ENCODE assay signal across 14 cellular contexts in the genomic region with DNA sequence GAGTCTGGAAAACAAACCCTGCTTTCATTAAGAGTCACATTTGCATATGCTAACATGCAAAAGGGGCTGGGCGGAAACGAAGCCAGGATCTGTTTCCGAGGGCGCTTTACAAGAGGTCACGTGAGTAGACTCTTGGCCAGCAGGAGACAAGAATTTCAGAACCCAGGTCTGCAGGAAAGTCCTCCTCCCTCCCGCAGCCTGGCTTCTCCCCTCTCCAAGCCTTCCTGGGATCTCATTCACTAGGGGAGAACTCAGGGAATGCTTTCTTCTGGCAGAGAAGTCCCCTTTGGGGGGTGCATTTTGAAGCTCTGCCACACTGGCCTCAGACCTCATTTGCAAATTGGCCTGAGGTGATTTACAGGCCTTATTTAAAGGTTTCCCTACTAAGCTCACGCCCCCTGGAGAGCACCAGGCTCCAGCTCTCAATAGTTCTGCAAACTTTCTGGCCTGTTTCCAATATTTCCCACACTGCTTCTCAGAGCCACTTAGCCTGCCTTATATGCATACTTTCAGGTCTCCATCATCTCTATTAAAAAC. TPM values are rescaled to one million over a fixed set of nuclear protein-coding genes. Genes with fewer than 3 reads are reported as not detected.
DNase-seq lines count a peak whose midpoint lies in the region; ATAC-seq and TF ChIP-seq lines count a peak whose summit lies in the region.
"Had no signal": no experiment of that assay in that cellular context is flagged by ENCODE, and none has a peak within 500 bp of the region (broad histone marks: within the 10 kb centered on the region; RNA-seq: fewer than 3 reads in every experiment).

No MANE protein-coding gene starts in this region.

- 60% methylated on average over 7 of the region's 7 CpGs for WGBS in hepatocyte (ENCODE audit: low lambda C conversion rate, missing lambda C conversion rate)
- WGBS in suprapubic skin: 85% methylated on average over 7 of the region's 7 CpGs
- WGBS in adrenal gland, 4 donors: 87 to 96% (median 90%) methylated on average over 7 of the region's 7 CpGs

- no peak for TF ChIP-seq EP300 in suprapubic skin (IDR thresholded peaks at IDR 0.05)

- H3K36me3 ChIP-seq in hepatocyte (replicated peaks; ENCODE audit: insufficient read depth, low read depth) (no peaks in the 10 kb centered on the region), suprapubic skin (peaks cover 5% of the 10 kb centered on the region), adrenal gland (replicated peaks in 1 of 2) (peaks cover 0 to 22% of the 10 kb centered on the region in 2 donors)

- H3K9me2 ChIP-seq in hepatocyte (replicated peaks; ENCODE audit: insufficient read depth): no peaks in the 10 kb centered on the region

- DNase-seq in NCI-H748 (lab: John Stamatoyannopoulos, UW; ENCODE audit: unreplicated experiment): peak; percentile 39
- no peak for DNase-seq in NCI-H748 treated with DMSO at 0.1 percent for 48 hours (lab: John Stamatoyannopoulos, UW)
- DNase-seq in RPMI7951 (ENCODE audit: low read depth): peak; percentile 15
- peak; percentile 23 for DNase-seq in hepatocyte (ENCODE audit: low spot score)
- DNase-seq in suprapubic skin (ENCODE audit: low spot score in 2 of 2): peak; percentile 16 to 57
- DNase-seq in adrenal gland: no peak
- no peak for DNase-seq in left ventricle myocardium superior
- DNase-seq: activated T-cell treated with anti-CD3 and anti-CD28 coated beads, Interleukin-2, amount 50 U/mL, for 1 hour; cortex of kidney; NCI-H82; occipital lobe had no signal

- TF ChIP-seq CTCF in hepatocyte (IDR thresholded peaks at IDR 0.05; ENCODE audit: poor library complexity) (no peak), suprapubic skin (IDR thresholded peaks at IDR 0.05) (no peak), adrenal gland (IDR thresholded peaks at IDR 0.05) (no peak)

- H3K9me3 ChIP-seq in hepatocyte (ENCODE audit: low read depth): no peaks in the 10 kb centered on the region
- H3K9me3 ChIP-seq in suprapubic skin: no peaks in the 10 kb centered on the region
- no peaks in the 10 kb centered on the region for H3K9me3 ChIP-seq in adrenal gland (replicated peaks in 1 of 3)

- intact Hi-C loops in adrenal gland (cut with DNase I) (no loop called here), left ventricle myocardium superior (cut with micrococcal nuclease) (no loop called here)

- no peak for ATAC-seq in left ventricle myocardium superior
- no peak for ATAC-seq in GM21360 (IDR thresholded peaks at IDR 0.05; ENCODE audit: unreplicated experiment)

- H3K79me2 ChIP-seq in hepatocyte: no peaks in the 10 kb centered on the region

- H2AFZ ChIP-seq in hepatocyte: no peak overlapping the region

- H4K20me1 ChIP-seq in hepatocyte (ENCODE audit: insufficient read depth, poor library complexity, severe bottlenecking): no peaks in the 10 kb centered on the region

- no peaks in the 10 kb centered on the region for H3K27me3 ChIP-seq in hepatocyte
- no peaks in the 10 kb centered on the region for H3K27me3 ChIP-seq in suprapubic skin
- no peaks in the 10 kb centered on the region for H3K27me3 ChIP-seq in adrenal gland

- H3K27ac ChIP-seq in hepatocyte: no peak overlapping the region
- no peak overlapping the region for H3K27ac ChIP-seq in suprapubic skin
- H3K27ac ChIP-seq in adrenal gland: no peak overlapping the region

- no peak overlapping the region for H3K4me3 ChIP-seq in hepatocyte
- H3K4me3 ChIP-seq in suprapubic skin: no peak overlapping the region
- H3K4me3 ChIP-seq in adrenal gland: no peak overlapping the region

- no peak overlapping the region for H3K4me2 ChIP-seq in hepatocyte

- H3K4me1 ChIP-seq in hepatocyte (ENCODE audit: insufficient read depth) (no peaks in the 10 kb centered on the region), suprapubic skin (no peaks in the 10 kb centered on the region), adrenal gland (replicated peaks in 1 of 2) (no peaks in the 10 kb centered on the region)

- TF ChIP-seq POLR2A in suprapubic skin (IDR thresholded peaks at IDR 0.05) (no peak), adrenal gland (IDR thresholded peaks at IDR 0.05) (no peak)

RNA-seq across cellular contexts. Expression of gene CACNG5, which starts 57.2 kb away (rescaled TPM):
- not detected in 2 replicates for total RNA-seq in RPMI7951 (2014; rRNA removed; shearing (Covaris generic))
- total RNA-seq in hepatocyte (not detected in 2 replicates), suprapubic skin (not detected), adrenal gland (not detected), left ventricle myocardium superior (not detected)
- polyA plus RNA-seq in hepatocyte (not detected in 2 replicates), adrenal gland (not detected)
- total RNA-seq: ureter had no signal
- polyA plus RNA-seq: IgD-negative memory B cell had no signal

Comparison
In these comparisons a context has a peak if more than half of its experiments do, and no peak if none do; other contexts are left out.
1. DNase-seq: peak in NCI-H748 (single experiment), RPMI7951 (single experiment), hepatocyte (single experiment) and suprapubic skin (2 of 2); none in NCI-H748 treated with DMSO at 0.1 percent for 48 hours (single experiment), adrenal gland (0 of 7) and left ventricle myocardium superior (single experiment).